In genomic region chr12:126667340-126667739, GRCh38 we compare ENCODE assay signal across 17 cellular contexts.
DNase-seq lines count a peak whose midpoint lies in the region; ATAC-seq, FAIRE-seq and TF ChIP-seq lines count a peak whose summit lies in the region.
"Had no signal": no experiment of that assay in that cellular context is flagged by ENCODE, and none has a peak within 500 bp of the region (broad histone marks: within the 10 kb centered on the region; RNA-seq: fewer than 3 reads in every experiment).

No MANE protein-coding gene starts in this region.

- in situ Hi-C loops in Caki2 (cut with HindIII; ENCODE audit: low pct_unique_long_range_greater_than_20kb, low sequenced_read_pairs) (no loop called here), HAP-1 (cut with MboI; ENCODE audit: low sequenced_read_pairs) (no loop called here)

- no peak for TF ChIP-seq POLR2A in body of pancreas (IDR thresholded peaks at IDR 0.05)

- H3K27me3 ChIP-seq in MG63 (no peaks in the 10 kb centered on the region), bronchial epithelial cell (ENCODE audit: control insufficient read depth, insufficient read depth, low read length) (no peaks in the 10 kb centered on the region), psoas muscle (ENCODE audit: insufficient read depth in 3 of 3, low read length in 2 of 3) (no peaks in the 10 kb centered on the region), SJCRH30 (no peaks in the 10 kb centered on the region), HAP-1 (ENCODE audit: low read depth) (no peaks in the 10 kb centered on the region), body of pancreas (no peaks in the 10 kb centered on the region)
- H3K27me3 ChIP-seq: BE2C had no signal

- DNase-seq in Caki2 (ENCODE audit: low read depth) (peak; percentile 62), MG63 (peak; percentile 81), bronchial epithelial cell (ENCODE audit: low read depth) (peak; percentile 47), myocyte (ENCODE audit: low read depth) (peak; percentile 35), psoas muscle (no peak), SJCRH30 (no peak), HAP-1 (ENCODE audit: low spot score in 2 of 2) (no peak), body of pancreas (no peak)
- DNase-seq: activated CD4-positive, alpha-beta memory T cell treated with anti-CD3 and anti-CD28 coated beads, Interleukin-2, amount 10 ng/mL, durations not matched to agents 7 days and 5 days; BE2C; DMS79; mucosa of descending colon; NCI-H1048; stimulated activated CD4-positive, alpha-beta T cell treated with anti-CD3 and anti-CD28 coated beads, Interleukin-15, amount 100 ng/mL, for 24 hours had no signal

- WGBS in psoas muscle, 3 donors = 45 to 62% (median 59%) methylated on average over 4 of the region's 4 CpGs
- 74 to 80% methylated on average over 4 of the region's 4 CpGs for WGBS in body of pancreas, 2 donors

- ATAC-seq in psoas muscle = no peak
- ATAC-seq in body of pancreas = no peak
- ATAC-seq: mucosa of descending colon had no signal

- no peaks in the 10 kb centered on the region for H3K4me1 ChIP-seq in psoas muscle
- H3K4me1 ChIP-seq in SJCRH30 = no peaks in the 10 kb centered on the region
- no peaks in the 10 kb centered on the region for H3K4me1 ChIP-seq in HAP-1
- H3K4me1 ChIP-seq in body of pancreas = no peaks in the 10 kb centered on the region
- H3K4me1 ChIP-seq: BE2C had no signal

- H3K9me3 ChIP-seq in MG63 (peaks cover 9% of the 10 kb centered on the region; the same call in 1 of the 2 replicates), psoas muscle (peaks cover 7% of the 10 kb centered on the region), SJCRH30 (replicated peaks) (no peaks in the 10 kb centered on the region), HAP-1 (no peaks in the 10 kb centered on the region), body of pancreas (peaks cover 0 to 6% (median 0%) of the 10 kb centered on the region in 3 donors)
- H3K9me3 ChIP-seq: BE2C had no signal

- FAIRE-seq in bronchial epithelial cell (lab: Jason Lieb, UNC) = no peak
- FAIRE-seq: GM12892, keratinocyte had no signal

- H3K36me3 ChIP-seq in MG63 = no peaks in the 10 kb centered on the region; the same call in 1 of the 2 replicates
- H3K36me3 ChIP-seq in bronchial epithelial cell (ENCODE audit: control insufficient read depth, insufficient read depth, low read length) = no peaks in the 10 kb centered on the region
- H3K36me3 ChIP-seq in psoas muscle (ENCODE audit: insufficient read depth in 1 of 2, low read depth in 1 of 2) = no peaks in the 10 kb centered on the region
- no peaks in the 10 kb centered on the region for H3K36me3 ChIP-seq in SJCRH30
- H3K36me3 ChIP-seq in HAP-1 (replicated peaks) = no peaks in the 10 kb centered on the region
- no peaks in the 10 kb centered on the region for H3K36me3 ChIP-seq in body of pancreas (replicated peaks in 1 of 2; ENCODE audit: insufficient read depth in 1 of 2, low read depth in 2 of 2)
- H3K36me3 ChIP-seq: BE2C had no signal

- intact Hi-C loops in psoas muscle (cut with DNase I) (no loop called here), body of pancreas (cut with DNase I) (no loop called here)

- H3K27ac ChIP-seq in psoas muscle (no peak overlapping the region), SJCRH30 (no peak overlapping the region), body of pancreas (no peak overlapping the region)
- H3K27ac ChIP-seq: SK-N-MC had no signal

- TF ChIP-seq CTCF in bronchial epithelial cell (IDR thresholded peaks at IDR 0.05; ENCODE audit: insufficient read depth, low read length, severe bottlenecking) = no peak
- no peak for TF ChIP-seq CTCF in psoas muscle (IDR thresholded peaks at IDR 0.05)
- TF ChIP-seq CTCF in body of pancreas (IDR thresholded peaks at IDR 0.05) = no peak

- H3K4me3 ChIP-seq in MG63 (no peak overlapping the region), bronchial epithelial cell (ENCODE audit: low read depth, low read length) (no peak overlapping the region), psoas muscle (no peak overlapping the region), SJCRH30 (no peak overlapping the region), HAP-1 (no peak overlapping the region), body of pancreas (no peak overlapping the region)
- H3K4me3 ChIP-seq: mucosa of descending colon, SK-N-MC had no signal

Comparison
In these comparisons a context has a peak if more than half of its experiments do, and no peak if none do; other contexts are left out.
1. DNase-seq: peak in Caki2 (single experiment), MG63 (single experiment), bronchial epithelial cell (single experiment) and myocyte (single experiment); none in psoas muscle (0 of 2), SJCRH30 (0 of 2), HAP-1 (0 of 2) and body of pancreas (0 of 4).